ENCODE assay signal across 1 cellular context in the genomic region with DNA sequence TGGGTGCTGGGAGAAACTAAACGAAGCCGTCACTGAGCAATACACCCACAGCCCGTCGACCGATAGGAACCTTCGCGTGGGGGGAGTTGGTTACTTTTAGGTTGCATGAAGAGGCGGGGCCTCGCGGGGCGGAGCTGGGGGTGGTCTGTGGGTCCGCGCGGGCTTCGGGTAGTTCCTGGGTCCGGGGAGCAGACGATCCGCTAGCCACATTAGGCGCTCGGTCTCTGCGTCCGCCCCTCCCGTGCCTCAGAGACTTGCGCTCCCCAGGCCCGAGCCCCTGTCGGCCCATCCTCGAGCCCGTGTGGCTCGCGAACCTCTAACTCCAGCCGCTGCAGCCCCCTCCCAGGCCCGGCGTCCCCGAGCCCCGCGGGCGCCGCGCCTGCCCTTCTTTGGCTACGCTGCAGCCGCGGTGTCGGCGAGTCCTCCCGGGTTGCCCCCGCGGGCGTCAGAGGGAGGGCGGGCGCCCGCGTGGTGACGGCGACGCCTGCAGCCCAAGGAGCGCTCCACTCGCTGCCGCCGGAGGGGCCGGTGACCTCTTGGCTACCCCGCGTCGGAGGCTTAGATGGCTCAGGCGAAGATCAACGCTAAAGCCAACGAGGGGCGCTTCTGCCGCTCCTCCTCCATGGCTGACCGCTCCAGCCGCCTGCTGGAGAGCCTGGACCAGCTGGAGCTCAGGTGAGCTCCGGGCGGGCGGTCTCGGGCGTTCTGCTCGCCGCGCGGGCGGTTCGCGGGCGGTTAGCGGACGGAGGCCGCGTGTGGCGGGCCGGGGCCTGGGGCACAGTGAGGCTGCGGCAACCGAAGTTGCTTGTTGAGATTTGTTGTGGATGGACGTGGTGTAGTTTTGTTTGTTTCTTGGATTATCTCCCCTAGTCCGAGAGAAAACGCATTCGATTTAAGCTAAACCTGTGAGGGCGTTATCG.
TF ChIP-seq lines count a peak whose summit lies in the region.

TSS of gene BAG2 (plus strand) at position 191 of the 920 bp plus-strand sequence. CDS start at position 563, 372 bp downstream.

TF ChIP-seq in HepG2, 621 proteins besides CTCF, POLR2A, EP300 and RAD21 (continued from another document and continues in another):
- TF ChIP-seq, protein P1, sequence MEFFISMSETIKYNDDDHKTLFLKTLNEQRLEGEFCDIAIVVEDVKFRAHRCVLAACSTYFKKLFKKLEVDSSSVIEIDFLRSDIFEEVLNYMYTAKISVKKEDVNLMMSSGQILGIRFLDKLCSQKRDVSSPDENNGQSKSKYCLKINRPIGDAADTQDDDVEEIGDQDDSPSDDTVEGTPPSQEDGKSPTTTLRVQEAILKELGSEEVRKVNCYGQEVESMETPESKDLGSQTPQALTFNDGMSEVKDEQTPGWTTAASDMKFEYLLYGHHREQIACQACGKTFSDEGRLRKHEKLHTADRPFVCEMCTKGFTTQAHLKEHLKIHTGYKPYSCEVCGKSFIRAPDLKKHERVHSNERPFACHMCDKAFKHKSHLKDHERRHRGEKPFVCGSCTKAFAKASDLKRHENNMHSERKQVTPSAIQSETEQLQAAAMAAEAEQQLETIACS (CRISPR knock-in tag; IDR thresholded peaks at IDR 0.05): peak; percentile 71
- TF ChIP-seq, protein P2, sequence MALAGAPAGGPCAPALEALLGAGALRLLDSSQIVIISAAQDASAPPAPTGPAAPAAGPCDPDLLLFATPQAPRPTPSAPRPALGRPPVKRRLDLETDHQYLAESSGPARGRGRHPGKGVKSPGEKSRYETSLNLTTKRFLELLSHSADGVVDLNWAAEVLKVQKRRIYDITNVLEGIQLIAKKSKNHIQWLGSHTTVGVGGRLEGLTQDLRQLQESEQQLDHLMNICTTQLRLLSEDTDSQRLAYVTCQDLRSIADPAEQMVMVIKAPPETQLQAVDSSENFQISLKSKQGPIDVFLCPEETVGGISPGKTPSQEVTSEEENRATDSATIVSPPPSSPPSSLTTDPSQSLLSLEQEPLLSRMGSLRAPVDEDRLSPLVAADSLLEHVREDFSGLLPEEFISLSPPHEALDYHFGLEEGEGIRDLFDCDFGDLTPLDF (CRISPR knock-in tag; IDR thresholded peaks at IDR 0.05): peak; percentile 81
- TF ChIP-seq ZNF800 (CRISPR knock-in tag; IDR thresholded peaks at IDR 0.05) (peak; percentile 98), TCF7L2 (IDR thresholded peaks at IDR 0.05; ENCODE audit: low read depth, low read length) (no peak), ZNF652 (CRISPR knock-in tag; IDR thresholded peaks at IDR 0.05; ENCODE audit: borderline replicate concordance, low read depth) (no peak; the same call in 1 of the 2 replicates), CBX5 (CRISPR knock-in tag; IDR thresholded peaks at IDR 0.05; ENCODE audit: borderline replicate concordance) (peak; percentile 24; the same call in 1 of the 2 replicates), TSC22D2 (CRISPR knock-in tag; IDR thresholded peaks at IDR 0.05; ENCODE audit: borderline replicate concordance) (no peak; the same call in none of the 2 replicates), THAP11 (CRISPR knock-in tag; IDR thresholded peaks at IDR 0.05) (peak; percentile 78), ZMYM4 (CRISPR knock-in tag; IDR thresholded peaks at IDR 0.05) (peak; percentile 85), GABPA (IDR thresholded peaks at IDR 0.05; ENCODE audit: low read depth, low read length) (no peak), GABPA (CRISPR knock-in tag; IDR thresholded peaks at IDR 0.05; ENCODE audit: low read depth) (no peak), NRL (CRISPR knock-in tag; IDR thresholded peaks at IDR 0.05; ENCODE audit: borderline replicate concordance) (peak; percentile 97), TBX2 (CRISPR knock-in tag; IDR thresholded peaks at IDR 0.05; ENCODE audit: borderline replicate concordance) (peak; percentile 93), ZFP36 (IDR thresholded peaks at IDR 0.05; ENCODE audit: borderline replicate concordance, low read depth, low read length, partially characterized antibody) (no peak), ZNF644 (CRISPR knock-in tag; IDR thresholded peaks at IDR 0.05; ENCODE audit: low read depth) (no peak), WIZ (CRISPR knock-in tag; IDR thresholded peaks at IDR 0.05) (0 out of 2 replicates have a peak, but pooled peaks have one; percentile 21), FOXJ3 (CRISPR knock-in tag; IDR thresholded peaks at IDR 0.05; ENCODE audit: borderline replicate concordance) (peak; percentile 68; the same call in 1 of the 2 replicates), RFX1 (IDR thresholded peaks at IDR 0.05) (no peak), ZBTB42 (CRISPR knock-in tag; IDR thresholded peaks at IDR 0.05) (peak; percentile 93), ZNF121 (CRISPR knock-in tag; IDR thresholded peaks at IDR 0.05) (peak; percentile 75), TCF7 (IDR thresholded peaks at IDR 0.05; ENCODE audit: low read depth) (no peak), AGO1 (IDR thresholded peaks at IDR 0.05; ENCODE audit: low read depth, low read length, poor library complexity, severe bottlenecking) (peak; percentile 79), PITX1 (CRISPR knock-in tag; IDR thresholded peaks at IDR 0.05) (no peak; the same call in none of the 2 replicates), NPAS2 (CRISPR knock-in tag; IDR thresholded peaks at IDR 0.05; ENCODE audit: borderline replicate concordance) (peak; percentile 11; the same call in 1 of the 2 replicates), NFYB (CRISPR knock-in tag; IDR thresholded peaks at IDR 0.05) (no peak), TCF12 (IDR thresholded peaks at IDR 0.05) (no peak), TCF12 (CRISPR knock-in tag; IDR thresholded peaks at IDR 0.05) (peak; percentile 87), GTF2F1 (IDR thresholded peaks at IDR 0.05; ENCODE audit: low read length) (no peak), RELA (CRISPR knock-in tag; IDR thresholded peaks at IDR 0.05) (no peak), SRSF4 (IDR thresholded peaks at IDR 0.05; ENCODE audit: low read depth, low read length, poor library complexity, severe bottlenecking) (peak; percentile 52), ATF2 (CRISPR knock-in tag; IDR thresholded peaks at IDR 0.05) (peak; percentile 38), ZNF776 (CRISPR knock-in tag; IDR thresholded peaks at IDR 0.05) (peak; percentile 92; the same call in 1 of the 2 replicates), EZH2 (conservative IDR thresholded peaks at IDR 0.05; ENCODE audit: low read depth, low read length) (no peak), ZNF263 (CRISPR knock-in tag; IDR thresholded peaks at IDR 0.05) (peak; percentile 90), PLRG1 (conservative IDR thresholded peaks at IDR 0.05) (no peak), ZNF232 (CRISPR knock-in tag; IDR thresholded peaks at IDR 0.05; ENCODE audit: borderline replicate concordance) (0 out of 2 replicates have a peak, but pooled peaks have one; percentile 81), NCOA1 (CRISPR knock-in tag; IDR thresholded peaks at IDR 0.05) (no peak; the same call in 1 of the 2 replicates), ZMYM2 (CRISPR knock-in tag; IDR thresholded peaks at IDR 0.05) (no peak; the same call in 1 of the 2 replicates), PRDM4 (CRISPR knock-in tag; IDR thresholded peaks at IDR 0.05; ENCODE audit: borderline replicate concordance) (peak; percentile 19; the same call in 1 of the 2 replicates), SP140L (CRISPR knock-in tag; IDR thresholded peaks at IDR 0.05; ENCODE audit: borderline replicate concordance) (no peak; the same call in 1 of the 2 replicates), ZNF282 (IDR thresholded peaks at IDR 0.05; ENCODE audit: partially characterized antibody) (no peak), NFE2L1 (CRISPR knock-in tag; IDR thresholded peaks at IDR 0.05; ENCODE audit: borderline replicate concordance) (peak; percentile 78; the same call in 1 of the 2 replicates), IKZF5 (CRISPR knock-in tag; IDR thresholded peaks at IDR 0.05) (peak; percentile 87), ZNF780A (CRISPR knock-in tag; IDR thresholded peaks at IDR 0.05) (no peak; the same call in 1 of the 2 replicates), MLLT10 (CRISPR knock-in tag; IDR thresholded peaks at IDR 0.05) (0 out of 2 replicates have a peak, but pooled peaks have one; percentile 18), SP1 (IDR thresholded peaks at IDR 0.05) (no peak), SP1 (CRISPR knock-in tag; IDR thresholded peaks at IDR 0.05) (peak; percentile 20; the same call in 1 of the 2 replicates)
- TF ChIP-seq, protein P3, sequence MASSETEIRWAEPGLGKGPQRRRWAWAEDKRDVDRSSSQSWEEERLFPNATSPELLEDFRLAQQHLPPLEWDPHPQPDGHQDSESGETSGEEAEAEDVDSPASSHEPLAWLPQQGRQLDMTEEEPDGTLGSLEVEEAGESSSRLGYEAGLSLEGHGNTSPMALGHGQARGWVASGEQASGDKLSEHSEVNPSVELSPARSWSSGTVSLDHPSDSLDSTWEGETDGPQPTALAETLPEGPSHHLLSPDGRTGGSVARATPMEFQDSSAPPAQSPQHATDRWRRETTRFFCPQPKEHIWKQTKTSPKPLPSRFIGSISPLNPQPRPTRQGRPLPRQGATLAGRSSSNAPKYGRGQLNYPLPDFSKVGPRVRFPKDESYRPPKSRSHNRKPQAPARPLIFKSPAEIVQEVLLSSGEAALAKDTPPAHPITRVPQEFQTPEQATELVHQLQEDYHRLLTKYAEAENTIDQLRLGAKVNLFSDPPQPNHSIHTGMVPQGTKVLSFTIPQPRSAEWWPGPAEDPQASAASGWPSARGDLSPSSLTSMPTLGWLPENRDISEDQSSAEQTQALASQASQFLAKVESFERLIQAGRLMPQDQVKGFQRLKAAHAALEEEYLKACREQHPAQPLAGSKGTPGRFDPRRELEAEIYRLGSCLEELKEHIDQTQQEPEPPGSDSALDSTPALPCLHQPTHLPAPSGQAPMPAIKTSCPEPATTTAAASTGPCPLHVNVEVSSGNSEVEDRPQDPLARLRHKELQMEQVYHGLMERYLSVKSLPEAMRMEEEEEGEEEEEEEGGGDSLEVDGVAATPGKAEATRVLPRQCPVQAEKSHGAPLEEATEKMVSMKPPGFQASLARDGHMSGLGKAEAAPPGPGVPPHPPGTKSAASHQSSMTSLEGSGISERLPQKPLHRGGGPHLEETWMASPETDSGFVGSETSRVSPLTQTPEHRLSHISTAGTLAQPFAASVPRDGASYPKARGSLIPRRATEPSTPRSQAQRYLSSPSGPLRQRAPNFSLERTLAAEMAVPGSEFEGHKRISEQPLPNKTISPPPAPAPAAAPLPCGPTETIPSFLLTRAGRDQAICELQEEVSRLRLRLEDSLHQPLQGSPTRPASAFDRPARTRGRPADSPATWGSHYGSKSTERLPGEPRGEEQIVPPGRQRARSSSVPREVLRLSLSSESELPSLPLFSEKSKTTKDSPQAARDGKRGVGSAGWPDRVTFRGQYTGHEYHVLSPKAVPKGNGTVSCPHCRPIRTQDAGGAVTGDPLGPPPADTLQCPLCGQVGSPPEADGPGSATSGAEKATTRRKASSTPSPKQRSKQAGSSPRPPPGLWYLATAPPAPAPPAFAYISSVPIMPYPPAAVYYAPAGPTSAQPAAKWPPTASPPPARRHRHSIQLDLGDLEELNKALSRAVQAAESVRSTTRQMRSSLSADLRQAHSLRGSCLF (CRISPR knock-in tag; IDR thresholded peaks at IDR 0.05; ENCODE audit: borderline replicate concordance): peak; percentile 74; the same call in 1 of the 2 replicates
- TF ChIP-seq, protein P4, sequence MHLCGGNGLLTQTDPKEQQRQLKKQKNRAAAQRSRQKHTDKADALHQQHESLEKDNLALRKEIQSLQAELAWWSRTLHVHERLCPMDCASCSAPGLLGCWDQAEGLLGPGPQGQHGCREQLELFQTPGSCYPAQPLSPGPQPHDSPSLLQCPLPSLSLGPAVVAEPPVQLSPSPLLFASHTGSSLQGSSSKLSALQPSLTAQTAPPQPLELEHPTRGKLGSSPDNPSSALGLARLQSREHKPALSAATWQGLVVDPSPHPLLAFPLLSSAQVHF (CRISPR knock-in tag; IDR thresholded peaks at IDR 0.05): peak; percentile 76; the same call in 1 of the 2 replicates
